15 cellular contexts compared by ENCODE assay signal in genomic region chr20:19313342-19314069, GRCh38.
A peak's percentile ranks its signal among the peaks of the same experiment; 100 is the strongest.
DNase-seq lines count a peak whose midpoint lies in the region; ATAC-seq and TF ChIP-seq lines count a peak whose summit lies in the region.
"Had no signal": no experiment of that assay in that cellular context is flagged by ENCODE, and none has a peak within 500 bp of the region (broad histone marks: within the 10 kb centered on the region; RNA-seq: fewer than 3 reads in every experiment).

No MANE protein-coding gene starts in this region.

- H3K4me1 ChIP-seq in right atrium auricular region (no peaks in the 10 kb centered on the region), heart left ventricle (peaks cover 0 to 9% (median 0%) of the 10 kb centered on the region in 12 donors), esophagus squamous epithelium (peaks cover 0 to 63% (median 42%) of the 10 kb centered on the region in 3 donors), sigmoid colon (peaks cover 0 to 22% (median 8%) of the 10 kb centered on the region in 4 donors)

- H3K27me3 ChIP-seq in right atrium auricular region: no peaks in the 10 kb centered on the region
- no peaks in the 10 kb centered on the region for H3K27me3 ChIP-seq in heart left ventricle
- no peaks in the 10 kb centered on the region for H3K27me3 ChIP-seq in esophagus squamous epithelium
- H3K27me3 ChIP-seq in sigmoid colon: no peaks in the 10 kb centered on the region
- H3K27me3 ChIP-seq: BLaER1 had no signal

- no peak overlapping the region for H3K27ac ChIP-seq in right atrium auricular region
- no peak overlapping the region for H3K27ac ChIP-seq in heart left ventricle
- H3K27ac ChIP-seq in esophagus squamous epithelium: peak overlapping the region in 3 of 4 donors; percentile 59 to 75 (median 70)
- H3K27ac ChIP-seq in skin epidermis: peak overlapping the region in 15 of 21 experiments; percentile 2 to 71 (median 55)
- no peak overlapping the region for H3K27ac ChIP-seq in sigmoid colon
- H3K27ac ChIP-seq: 22Rv1, BLaER1 had no signal

- no peak overlapping the region for H3K4me3 ChIP-seq in right atrium auricular region
- H3K4me3 ChIP-seq in heart left ventricle: no peak overlapping the region
- no peak overlapping the region for H3K4me3 ChIP-seq in esophagus squamous epithelium
- no peak overlapping the region for H3K4me3 ChIP-seq in skin epidermis
- no peak overlapping the region for H3K4me3 ChIP-seq in sigmoid colon
- H3K4me3 ChIP-seq: BLaER1 had no signal

- no peak for TF ChIP-seq CTCF in right atrium auricular region (IDR thresholded peaks at IDR 0.05)
- no peak for TF ChIP-seq CTCF in heart left ventricle (IDR thresholded peaks at IDR 0.05)
- no peak for TF ChIP-seq CTCF in esophagus squamous epithelium (IDR thresholded peaks at IDR 0.05)
- TF ChIP-seq CTCF in sigmoid colon (IDR thresholded peaks at IDR 0.05): no peak

- no peaks in the 10 kb centered on the region for H3K36me3 ChIP-seq in right atrium auricular region
- H3K36me3 ChIP-seq in heart left ventricle: no peaks in the 10 kb centered on the region
- H3K36me3 ChIP-seq in esophagus squamous epithelium: no peaks in the 10 kb centered on the region
- H3K36me3 ChIP-seq in sigmoid colon: no peaks in the 10 kb centered on the region
- H3K36me3 ChIP-seq: BLaER1 had no signal

- DNase-seq in right atrium auricular region (ENCODE audit: low spot score) (peak; percentile 36), heart left ventricle (no peak), esophagus squamous epithelium (lab: John Stamatoyannopoulos, UW) (no peak), NCI-H187 (lab: John Stamatoyannopoulos, UW) (no peak), sigmoid colon (no peak)
- no peak for DNase-seq in stimulated activated CD4-positive, alpha-beta T cell treated with anti-CD3 and anti-CD28 coated beads, Interleukin-2, amount 100 ng/mL, for 24 hours
- DNase-seq: AML-193; CD4-positive, CD25-positive, alpha-beta regulatory T cell; HCEC 1CT; HFFc6; IMR-90 had no signal

- intact Hi-C loops in heart left ventricle (cut with DNase I) (loop anchor here in 1 of 10 donors (10.0 kb wide), 1 partner anchor 81 kb away; no protein-coding TSS in a partner anchor), esophagus squamous epithelium (cut with DNase I) (no loop called here), sigmoid colon (cut with DNase I) (no loop called here)

- WGBS in heart left ventricle, 4 donors: 80 to 93% (median 84%) methylated on average over 6 of the region's 6 CpGs
- 43 to 62% methylated on average over 5 to 6 of the region's 6 CpGs for whole genome bisulfite sequencing in esophagus squamous epithelium, 2 donors
- WGBS in sigmoid colon, 2 donors: 89 to 93% methylated on average over 6 of the region's 6 CpGs

- TF ChIP-seq EP300 in sigmoid colon (IDR thresholded peaks at IDR 0.05): no peak

- no peak for ATAC-seq in heart left ventricle
- no peak for ATAC-seq in HG02642 (IDR thresholded peaks at IDR 0.05; ENCODE audit: poor library complexity, unreplicated experiment)

- no peak for TF ChIP-seq POLR2A in heart left ventricle (IDR thresholded peaks at IDR 0.05)
- TF ChIP-seq POLR2A in esophagus squamous epithelium (IDR thresholded peaks at IDR 0.05): no peak
- TF ChIP-seq POLR2A in sigmoid colon (IDR thresholded peaks at IDR 0.05): no peak

- no peaks in the 10 kb centered on the region for H3K9me3 ChIP-seq in right atrium auricular region
- no peaks in the 10 kb centered on the region for H3K9me3 ChIP-seq in heart left ventricle
- H3K9me3 ChIP-seq in esophagus squamous epithelium: no peaks in the 10 kb centered on the region
- H3K9me3 ChIP-seq in sigmoid colon: no peaks in the 10 kb centered on the region
- H3K9me3 ChIP-seq: BLaER1 had no signal

Comparison
In these comparisons a context has a peak if more than half of its experiments do, and no peak if none do; other contexts are left out.
1. H3K27ac ChIP-seq: peak in esophagus squamous epithelium (3 of 4) and skin epidermis (15 of 21); none in right atrium auricular region (0 of 2), heart left ventricle (0 of 12) and sigmoid colon (0 of 4).